10 cellular contexts compared by ENCODE assay signal in the genomic region with DNA sequence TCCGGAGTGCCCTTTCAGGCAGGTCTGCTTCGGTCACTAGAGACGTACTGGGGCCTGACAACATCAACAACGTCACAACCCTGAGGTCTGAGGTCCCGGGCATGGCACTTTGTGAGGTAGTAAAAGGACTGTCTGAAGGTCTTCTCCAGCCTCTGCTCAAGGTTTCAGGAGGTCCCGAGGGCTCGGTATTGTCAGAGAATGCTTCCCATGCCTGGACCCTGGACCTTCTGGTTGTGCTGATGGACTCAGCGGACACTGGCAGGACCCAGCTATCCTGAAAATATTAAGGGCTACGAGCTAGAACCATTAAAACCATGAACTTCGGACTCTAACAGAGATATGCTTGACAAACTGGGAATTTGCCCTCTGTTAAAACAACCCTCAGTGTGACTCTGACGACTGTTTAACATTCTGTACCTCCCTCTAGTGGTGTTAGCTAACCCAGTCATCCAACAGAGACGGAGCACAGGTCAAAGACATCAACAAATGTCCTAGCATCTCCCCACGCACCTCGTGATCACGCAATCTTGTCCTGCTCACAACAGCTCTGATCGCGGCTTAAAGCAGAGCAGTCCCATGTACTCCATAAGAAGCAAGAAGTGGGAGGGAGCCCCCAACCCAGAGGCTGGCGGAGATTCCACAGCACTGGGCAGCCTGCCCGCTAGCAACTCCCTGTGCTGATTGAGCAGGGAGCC.
A peak's percentile ranks its signal among the peaks of the same experiment; 100 is the strongest.
DNase-seq lines count a peak whose midpoint lies in the region; ATAC-seq, FAIRE-seq and TF ChIP-seq lines count a peak whose summit lies in the region.
"Had no signal": no experiment of that assay in that cellular context is flagged by ENCODE, and none has a peak within 500 bp of the region (broad histone marks: within the 10 kb centered on the region; RNA-seq: fewer than 3 reads in every experiment).

No MANE protein-coding gene starts in this region.

- H4K20me1 ChIP-seq in HepG2 (ENCODE audit: insufficient read depth, low read length): no peaks in the 10 kb centered on the region

- TF ChIP-seq CTCF in BE2C (IDR thresholded peaks at IDR 0.05; ENCODE audit: low read depth, low read length) (peak; percentile 24; the same call in 1 of the 2 replicates), LNCaP clone FGC (IDR thresholded peaks at IDR 0.05; ENCODE audit: control insufficient read depth, extremely low read depth, insufficient read depth) (peak; percentile 30; the same call in 1 of the 2 replicates), cardiac fibroblast (IDR thresholded peaks at IDR 0.05; ENCODE audit: low read depth, low read length) (peak; percentile 37), HepG2 (CRISPR knock-in tag; IDR thresholded peaks at IDR 0.05) (peak; percentile 91), spleen (IDR thresholded peaks at IDR 0.05 in 8 of 11, conservative IDR thresholded peaks at IDR 0.05 in 3 of 11) (no peak)

- no TSS peak for BruUV-seq in HepG2 (replicated peaks; lab: Mats Ljungman, UMichigan)

- peak overlapping the region; percentile 64 for H3K27ac ChIP-seq in HepG2 (ENCODE audit: extremely low read length, insufficient read depth, low read length)
- H3K27ac ChIP-seq in spleen: no peak overlapping the region
- H3K27ac ChIP-seq: tibial nerve had no signal

- no peak overlapping the region for H3K9ac ChIP-seq in HepG2 (ENCODE audit: insufficient read depth, low read depth, low read length)

- DNase-seq in BE2C (no peak), LNCaP clone FGC (ENCODE audit: low read depth) (no peak), cardiac fibroblast (ENCODE audit: low read depth in 2 of 2) (peak; percentile 13 to 39), HepG2 (ENCODE audit: low spot score) (peak; percentile 82), NCI-H2081 treated with DMSO at 0.1 percent for 48 hours (lab: John Stamatoyannopoulos, UW) (no peak), spleen (no peak)
- no peak for DNase-seq in stimulated activated CD4-positive, alpha-beta T cell treated with anti-CD3 and anti-CD28 coated beads, Interleukin-2, amount 100 ng/mL, for 24 hours

- 55% methylated on average over 19 of the region's 19 CpGs for WGBS in HepG2 (ENCODE audit: low lambda C conversion rate)
- 93 to 96% (median 95%) methylated on average over 17 to 19 of the region's 19 CpGs for WGBS in spleen, 5 donors

- in situ Hi-C loops in HepG2 (cut with HindIII; ENCODE audit: extremely low pct_ligation_motif_present, low pct_unique_long_range_greater_than_20kb): loop anchor here (5.0 kb wide), 1 partner anchor 80 kb away; no protein-coding TSS in a partner anchor

- H3K4me3 ChIP-seq in BE2C (ENCODE audit: low read depth, low read length) (no peak overlapping the region), LNCaP clone FGC (ENCODE audit: low read depth, low read length) (no peak overlapping the region), cardiac fibroblast (replicated peaks in 1 of 2; ENCODE audit: low read depth in 2 of 2, low read length in 2 of 2) (no peak overlapping the region), HepG2 (replicated peaks in 1 of 3; ENCODE audit: insufficient read depth in 1 of 3, low read depth in 2 of 3, low read length in 3 of 3) (no peak overlapping the region), spleen (no peak overlapping the region)
- H3K4me3 ChIP-seq: tibial nerve had no signal

- POLR2A ChIA-PET in HepG2 (lab: Yijun Ruan, JAX): no interaction called here

- no peaks in the 10 kb centered on the region for H3K79me2 ChIP-seq in HepG2 (ENCODE audit: insufficient read depth, low read length)

- H3K4me1 ChIP-seq in BE2C: no peaks in the 10 kb centered on the region
- peaks cover 22% of the 10 kb centered on the region for H3K4me1 ChIP-seq in HepG2 (ENCODE audit: insufficient read depth, low read length)
- no peaks in the 10 kb centered on the region for H3K4me1 ChIP-seq in spleen
- H3K4me1 ChIP-seq: tibial nerve had no signal

- H3K27me3 ChIP-seq in BE2C (no peaks in the 10 kb centered on the region), HepG2 (ENCODE audit: control insufficient read depth in 1 of 2, insufficient read depth in 2 of 2, low read length in 2 of 2) (no peaks in the 10 kb centered on the region), spleen (replicated peaks in 1 of 7) (no peaks in the 10 kb centered on the region)
- H3K27me3 ChIP-seq: tibial nerve had no signal

- peak; percentile 77 for TF ChIP-seq RAD21 in HepG2 (CRISPR knock-in tag; IDR thresholded peaks at IDR 0.05)

- peak; percentile 94 for FAIRE-seq in HepG2 (lab: Jason Lieb, UNC)
- FAIRE-seq: TTC549 had no signal

- no peak overlapping the region for H2AFZ ChIP-seq in HepG2 (ENCODE audit: low read length)

- TF ChIP-seq EP300 in HepG2 (IDR thresholded peaks at IDR 0.05; ENCODE audit: low read depth in 2 of 2, low read length in 2 of 2): no peak; a peak in 1 of 4 replicates
- TF ChIP-seq EP300 in HepG2 (CRISPR knock-in tag; IDR thresholded peaks at IDR 0.05; ENCODE audit: borderline replicate concordance): no peak

- H3K36me3 ChIP-seq in BE2C: no peaks in the 10 kb centered on the region
- peaks cover 18 to 60% of the 10 kb centered on the region in 2 experiments for H3K36me3 ChIP-seq in HepG2 (replicated peaks in 1 of 2; ENCODE audit: control insufficient read depth in 1 of 2, insufficient read depth in 2 of 2, low read length in 2 of 2)
- H3K36me3 ChIP-seq in spleen: peaks cover 12 to 89% (median 62%) of the 10 kb centered on the region in 6 donors

- ATAC-seq in HepG2 (peak; percentile 96), GM18502 (IDR thresholded peaks at IDR 0.05; ENCODE audit: poor library complexity, unreplicated experiment) (no peak)

- CTCF ChIA-PET in HepG2 (lab: Yijun Ruan, JAX; ENCODE audit: low intra/inter-chr PET ratio, low total read pairs): interaction anchor here (2.0 to 2.5 kb wide), 2 partner anchors 82 to 103 kb away, joined by 14 to 16 read pairs; partner anchors contain the start of gene DDX18

- H3K4me2 ChIP-seq in HepG2 (ENCODE audit: low read depth, low read length): peak overlapping the region; percentile 36; the same call in 1 of the 2 replicates

- TF ChIP-seq POLR2A in HepG2 (IDR thresholded peaks at IDR 0.05; ENCODE audit: insufficient read depth in 1 of 2, low read depth in 2 of 2, low read length in 2 of 2) (no peak), spleen (IDR thresholded peaks at IDR 0.05) (no peak)

- no peaks in the 10 kb centered on the region for H3K9me3 ChIP-seq in BE2C
- no peaks in the 10 kb centered on the region for H3K9me3 ChIP-seq in HepG2 (ENCODE audit: low read length)
- peaks cover 0 to 20% (median 13%) of the 10 kb centered on the region in 8 donors for H3K9me3 ChIP-seq in spleen

- intact Hi-C loops in HepG2 (cut with micrococcal nuclease; ENCODE audit: unreplicated experiment) (loop anchor here (1.0 to 5.0 kb wide), 3 partner anchors 81 to 1340 kb away; partner anchors contain the start of gene DDX18), spleen (cut with DNase I; ENCODE audit: low total_unique reads) (no loop called here)

TF ChIP-seq in HepG2, 621 proteins besides CTCF, POLR2A, EP300 and RAD21 (continues in another document):
- TF ChIP-seq KLF12 (CRISPR knock-in tag; IDR thresholded peaks at IDR 0.05; ENCODE audit: borderline replicate concordance) (no peak), ZFX (CRISPR knock-in tag; IDR thresholded peaks at IDR 0.05; ENCODE audit: low read depth) (peak; percentile 47; the same call in 1 of the 2 replicates), FLYWCH1 (CRISPR knock-in tag; IDR thresholded peaks at IDR 0.05) (no peak), ZNF710 (CRISPR knock-in tag; IDR thresholded peaks at IDR 0.05; ENCODE audit: borderline replicate concordance) (no peak), ZNF296 (CRISPR knock-in tag; conservative IDR thresholded peaks at IDR 0.05) (no peak), PAWR (CRISPR knock-in tag; IDR thresholded peaks at IDR 0.05; ENCODE audit: borderline replicate concordance) (no peak), ARID4A (CRISPR knock-in tag; IDR thresholded peaks at IDR 0.05; ENCODE audit: borderline replicate concordance) (peak; percentile 23; the same call in 1 of the 2 replicates)

Comparison
In these comparisons a context has a peak if more than half of its experiments do, and no peak if none do; other contexts are left out.
1. DNase-seq: peak in cardiac fibroblast (2 of 2) and HepG2 (single experiment); none in BE2C (single experiment), LNCaP clone FGC (single experiment), stimulated activated CD4-positive, alpha-beta T cell treated with anti-CD3 and anti-CD28 coated beads, Interleukin-2, amount 100 ng/mL, for 24 hours (0 of 2), NCI-H2081 treated with DMSO at 0.1 percent for 48 hours (single experiment) and spleen (single experiment).
2. CTCF ChIP-seq: peak in BE2C (single experiment), LNCaP clone FGC (single experiment), cardiac fibroblast (single experiment) and HepG2 (single experiment); none in spleen (0 of 11).